Comparison of ENCODE assay signal across 22 cellular contexts in the genomic region with DNA sequence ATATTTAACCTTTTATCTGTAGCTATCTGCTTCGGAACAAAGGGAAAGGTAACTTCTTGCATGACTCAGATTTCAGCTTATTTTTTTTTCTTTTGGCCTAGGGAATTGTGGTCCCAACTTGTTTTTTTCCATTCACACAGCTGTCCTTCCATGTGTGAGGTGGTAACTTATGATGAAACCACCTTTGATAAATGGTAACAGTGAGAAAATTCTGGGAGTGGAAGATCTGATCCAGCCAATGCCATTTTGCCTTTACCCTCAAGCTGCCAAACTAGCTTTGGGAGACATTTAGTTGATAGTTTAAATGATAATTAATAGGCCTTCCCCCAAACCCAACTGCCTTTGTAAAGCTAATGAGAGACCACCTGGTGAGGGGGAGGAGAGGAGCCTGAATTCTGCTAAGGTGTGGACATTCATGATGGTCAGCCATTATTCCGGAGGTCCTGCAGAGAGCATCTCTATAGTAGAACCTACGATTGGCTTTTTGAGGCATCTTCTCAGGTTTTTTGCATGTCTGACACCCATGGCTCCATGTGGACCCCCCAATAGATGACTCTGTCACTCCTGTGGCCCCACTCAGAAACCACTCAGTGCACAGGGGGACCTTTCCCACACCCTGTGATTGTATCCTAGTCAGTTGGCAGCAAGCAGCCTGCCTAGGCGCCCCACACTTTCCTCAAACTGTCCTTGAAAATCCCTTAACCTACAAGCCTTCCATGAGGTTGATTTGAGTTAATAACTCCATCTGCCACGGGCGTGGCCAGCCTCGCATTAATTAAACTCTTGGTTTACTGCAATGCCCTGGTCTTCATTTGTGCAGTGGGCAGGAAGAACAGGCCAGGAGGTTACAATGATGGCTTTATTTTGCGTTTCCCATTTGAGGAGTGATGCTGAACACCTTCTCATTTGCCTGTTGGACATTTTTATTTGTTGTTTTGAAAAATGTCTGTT.
A peak's percentile ranks its signal among the peaks of the same experiment; 100 is the strongest.
DNase-seq lines count a peak whose midpoint lies in the region.
"Had no signal": no experiment of that assay in that cellular context is flagged by ENCODE, and none has a peak within 500 bp of the region (broad histone marks: within the 10 kb centered on the region; RNA-seq: fewer than 3 reads in every experiment).

No MANE protein-coding gene starts in this region.

- H3K9me2 ChIP-seq in Karpas-422 (replicated peaks; ENCODE audit: insufficient read depth, low read length): no peaks in the 10 kb centered on the region

- peak; percentile 92 for DNase-seq in NCI-H82 (lab: John Stamatoyannopoulos, UW)
- DNase-seq in iPS DF 6.9 (ENCODE audit: low read depth, low spot score): peak; percentile 82
- no peak for DNase-seq in Karpas-422
- DNase-seq in GOT3 (lab: John Stamatoyannopoulos, UW): no peak
- no peak for DNase-seq in ACHN
- DNase-seq in islet precursor cell: no peak
- DNase-seq: activated CD4-positive, alpha-beta T cell treated with anti-CD3 and anti-CD28 coated beads, Interleukin-2, amount 10 ng/mL, durations not matched to agents 7 days and 5 days; activated naive CD8-positive, alpha-beta T cell treated with anti-CD3 and anti-CD28 coated beads for 36 hours; CD8-positive, alpha-beta T cell; DND-41; dorsolateral prefrontal cortex; heart right ventricle; kidney glomerular epithelial cell; natural killer cell; NCI-H1417 treated with DMSO at 0.1 percent for 48 hours; spleen; stimulated activated CD4-positive, alpha-beta T cell treated with anti-CD3 and anti-CD28 coated beads, Interleukin-4, amount 100 ng/mL, for 1 hour; stimulated activated naive CD4-positive, alpha-beta T cell had no signal

- H3K27me3 ChIP-seq in HUES6 (ENCODE audit: control insufficient read depth, insufficient read depth, low read length) (no peaks in the 10 kb centered on the region), iPS DF 6.9 (ENCODE audit: control insufficient read depth, insufficient read depth, low read length) (no peaks in the 10 kb centered on the region), Karpas-422 (ENCODE audit: low read length) (no peaks in the 10 kb centered on the region)
- H3K27me3 ChIP-seq: dorsolateral prefrontal cortex, SJSA1, spleen had no signal

- peak overlapping the region; percentile 85 for H3K27ac ChIP-seq in HUES6 (ENCODE audit: low read depth, low read length)
- no peak overlapping the region for H3K27ac ChIP-seq in iPS DF 6.9 (ENCODE audit: low read length)
- no peak overlapping the region for H3K27ac ChIP-seq in Karpas-422 (ENCODE audit: low read length)
- H3K27ac ChIP-seq: heart right ventricle, HL-60, SJSA1, spleen, thoracic aorta had no signal

- peak overlapping the region; percentile 9 for H3K4me3 ChIP-seq in HUES6 (ENCODE audit: low read depth, low read length)
- no peak overlapping the region for H3K4me3 ChIP-seq in iPS DF 6.9 (ENCODE audit: low read length)
- H3K4me3 ChIP-seq in Karpas-422 (ENCODE audit: low read length): no peak overlapping the region
- H3K4me3 ChIP-seq: dorsolateral prefrontal cortex, heart right ventricle, SJSA1, spleen, thoracic aorta had no signal

- H3K9ac ChIP-seq in HUES6 (ENCODE audit: low read length) (peak overlapping the region; percentile 59), Karpas-422 (ENCODE audit: low read length) (no peak overlapping the region)

- H3K9me3 ChIP-seq in HUES6 (ENCODE audit: control insufficient read depth, insufficient read depth, low read depth, low read length) (peaks cover 16% of the 10 kb centered on the region), iPS DF 6.9 (ENCODE audit: control insufficient read depth, insufficient read depth, low read length) (no peaks in the 10 kb centered on the region), Karpas-422 (ENCODE audit: low read length) (no peaks in the 10 kb centered on the region)
- H3K9me3 ChIP-seq: SJSA1, thoracic aorta had no signal

- H3K4me1 ChIP-seq in HUES6 (ENCODE audit: control insufficient read depth, insufficient read depth, low read length) (peaks cover 44% of the 10 kb centered on the region), iPS DF 6.9 (ENCODE audit: control insufficient read depth, insufficient read depth, low read length) (peaks cover 5% of the 10 kb centered on the region), Karpas-422 (ENCODE audit: low read length) (no peaks in the 10 kb centered on the region)
- H3K4me1 ChIP-seq: spleen had no signal

- in situ Hi-C loops in ACHN (cut with HindIII; ENCODE audit: low pct_ligation_motif_present, low pct_unique_long_range_greater_than_20kb, low sequenced_read_pairs): no loop called here

- no peak overlapping the region for H3K4me2 ChIP-seq in Karpas-422 (ENCODE audit: low read depth, low read length, poor library complexity, severe bottlenecking)

- no peaks in the 10 kb centered on the region for H4K20me1 ChIP-seq in Karpas-422 (ENCODE audit: insufficient read depth, low read depth, low read length)

- no peaks in the 10 kb centered on the region for H3K36me3 ChIP-seq in HUES6 (ENCODE audit: control insufficient read depth, insufficient read depth, low read length)
- H3K36me3 ChIP-seq in iPS DF 6.9 (ENCODE audit: control insufficient read depth, insufficient read depth, low read length): no peaks in the 10 kb centered on the region
- no peaks in the 10 kb centered on the region for H3K36me3 ChIP-seq in Karpas-422 (ENCODE audit: insufficient read depth, low read length)
- H3K36me3 ChIP-seq: heart right ventricle, SJSA1, spleen, thoracic aorta had no signal

- H3K79me2 ChIP-seq in Karpas-422 (ENCODE audit: low read length): no peaks in the 10 kb centered on the region

- no CpG with 5 or more reads among the region's 8 CpGs for WGBS in iPS DF 6.9 (ENCODE audit: insufficient coverage, insufficient read length)

- no peak overlapping the region for H2AFZ ChIP-seq in Karpas-422 (ENCODE audit: low read length)

Comparison
In these comparisons a context has a peak if more than half of its experiments do, and no peak if none do; other contexts are left out.
1. DNase-seq: peak in NCI-H82 (single experiment) and iPS DF 6.9 (single experiment); none in Karpas-422 (single experiment), GOT3 (single experiment), ACHN (single experiment) and islet precursor cell (single experiment).